In the genomic region with DNA sequence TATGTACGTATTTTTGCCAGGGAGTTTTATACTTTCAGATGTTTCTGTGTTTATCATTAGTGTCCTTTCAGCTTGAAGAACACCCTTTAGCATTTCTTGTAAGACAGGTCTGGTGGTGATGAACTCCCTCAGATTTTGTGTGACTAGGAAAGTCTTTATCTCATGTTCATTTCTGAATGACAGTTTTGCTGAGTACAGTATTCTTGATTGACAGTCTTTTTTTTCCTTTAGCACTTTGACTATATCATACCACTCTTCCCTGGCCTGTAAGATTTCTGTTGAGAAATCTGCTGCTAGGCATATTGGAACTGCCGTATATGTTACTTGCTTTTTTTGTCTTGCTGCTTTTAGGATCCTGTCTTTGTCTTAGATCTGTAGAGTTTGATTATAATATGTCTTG, we compare ENCODE assay signal across 23 cellular contexts. TPM values are rescaled to one million over a fixed set of nuclear protein-coding genes. Genes with fewer than 3 reads are reported as not detected.
DNase-seq lines count a peak whose midpoint lies in the region; ATAC-seq, FAIRE-seq and TF ChIP-seq lines count a peak whose summit lies in the region.
"Had no signal": no experiment of that assay in that cellular context is flagged by ENCODE, and none has a peak within 500 bp of the region (broad histone marks: within the 10 kb centered on the region; RNA-seq: fewer than 3 reads in every experiment).

No MANE protein-coding gene starts in this region.

- H2BK120ac ChIP-seq in mesenchymal stem cell (ENCODE audit: low read depth, low read length), result no peak overlapping the region

- H2AFZ ChIP-seq in HepG2 (ENCODE audit: low read length) (no peak overlapping the region), GM12878 (ENCODE audit: control insufficient read depth, low read depth, low read length) (no peak overlapping the region), neural cell (ENCODE audit: low read depth, low read length) (no peak overlapping the region), mesenchymal stem cell (ENCODE audit: low read depth, low read length) (no peak overlapping the region)

- peaks cover 2 to 3% (median 3%) of the 10 kb centered on the region in 3 donors for H3K27me3 Mint-ChIP-seq in immature natural killer cell (ENCODE audit: low read depth in 3 of 3)

- TF ChIP-seq EP300 in HepG2 (IDR thresholded peaks at IDR 0.05; ENCODE audit: low read depth in 2 of 2, low read length in 2 of 2), result no peak
- TF ChIP-seq EP300 in HepG2 (CRISPR knock-in tag; IDR thresholded peaks at IDR 0.05; ENCODE audit: borderline replicate concordance), result no peak
- no peak for TF ChIP-seq EP300 in GM12878 (IDR thresholded peaks at IDR 0.05; ENCODE audit: borderline replicate concordance in 1 of 2, control insufficient read depth in 1 of 2, low read depth in 2 of 2, low read length in 2 of 2)
- peak; percentile 18 for TF ChIP-seq EP300 in neural cell (conservative IDR thresholded peaks at IDR 0.05; ENCODE audit: poor library complexity, severe bottlenecking)

- no peak for TF ChIP-seq POLR2A in HepG2 (IDR thresholded peaks at IDR 0.05; ENCODE audit: insufficient read depth in 1 of 2, low read depth in 2 of 2, low read length in 2 of 2)
- TF ChIP-seq POLR2A in right lobe of liver (IDR thresholded peaks at IDR 0.05), result no peak
- TF ChIP-seq POLR2A in GM12878 (IDR thresholded peaks at IDR 0.05; ENCODE audit: low read depth, low read length), result no peak

- RAD21 ChIA-PET in GM12878 (lab: Charles Lee; ENCODE audit: unreplicated experiment), result no interaction called here

- H3K23ac ChIP-seq in mesenchymal stem cell (ENCODE audit: low read length in 2 of 2), result no peak overlapping the region

- H2BK12ac ChIP-seq in mesenchymal stem cell (ENCODE audit: low read length in 2 of 2), result no peak overlapping the region

- SMC1A ChIA-PET in GM12878 (lab: Charles Lee; ENCODE audit: uncharacterized antibody, unreplicated experiment), result interaction anchor here (0.6 to 1.0 kb wide), 3 partner anchors 72 to 576 kb away, joined by 3 read pairs; no protein-coding TSS in a partner anchor

- ATAC-seq in HepG2 (no peak), right lobe of liver (no peak), GM12878 (no peak), GM21717 (IDR thresholded peaks at IDR 0.05; ENCODE audit: unreplicated experiment) (no peak)
- ATAC-seq: A549; CD8-positive, alpha-beta T cell had no signal

- TF ChIP-seq RAD21 in HepG2 (CRISPR knock-in tag; IDR thresholded peaks at IDR 0.05) (no peak), GM12878 (IDR thresholded peaks at IDR 0.05; ENCODE audit: insufficient read depth, low read depth, low read length) (no peak), neural cell (conservative IDR thresholded peaks at IDR 0.05) (no peak)

- no peak overlapping the region for H3K4me3 Mint-ChIP-seq in immature natural killer cell
- H3K4me3 Mint-ChIP-seq: CD14-positive monocyte; CD8-positive, alpha-beta T cell had no signal

- H3K79me2 ChIP-seq in HepG2 (ENCODE audit: insufficient read depth, low read length) (peaks cover 77% of the 10 kb centered on the region), GM12878 (ENCODE audit: control insufficient read depth, insufficient read depth, low read length) (peaks cover 25% of the 10 kb centered on the region), neural cell (replicated peaks; ENCODE audit: insufficient read depth, low read length) (peaks cover 24% of the 10 kb centered on the region)

- no peaks in the 10 kb centered on the region for H3K9me2 ChIP-seq in neural cell (ENCODE audit: insufficient read depth, low read length)

- H2AK5ac ChIP-seq in mesenchymal stem cell (ENCODE audit: low read length, severe bottlenecking), result no peak overlapping the region

- no peak for DNase-seq in HepG2 (ENCODE audit: low spot score)
- DNase-seq in right lobe of liver, result no peak
- no peak for DNase-seq in GM12878 (ENCODE audit: low read depth, low spot score)
- no peak for DNase-seq in immature natural killer cell
- DNase-seq in mesenchymal stem cell, result no peak
- DNase-seq in DMS114 treated with DMSO at 0.1 percent for 48 hours (lab: John Stamatoyannopoulos, UW; ENCODE audit: unreplicated experiment), result no peak
- DNase-seq: AML-193; Calu3; CD8-positive, alpha-beta T cell; DMS53; DND-41; EL; GOT3; H7; IMR-90; KBM-7 had no signal

- H3K36me3 ChIP-seq in HepG2 (replicated peaks in 1 of 2; ENCODE audit: control insufficient read depth in 1 of 2, insufficient read depth in 2 of 2, low read length in 2 of 2) (no peaks in the 10 kb centered on the region; a peak in 2 of 5 replicates), right lobe of liver (no peaks in the 10 kb centered on the region), GM12878 (ENCODE audit: control insufficient read depth in 2 of 2, insufficient read depth in 2 of 2, low read length in 1 of 2) (no peaks in the 10 kb centered on the region; a peak in 1 of 4 replicates), neural cell (ENCODE audit: insufficient read depth, low read length) (no peaks in the 10 kb centered on the region), mesenchymal stem cell (ENCODE audit: control insufficient read depth in 1 of 2, insufficient read depth in 2 of 2, low read depth in 1 of 2, low read length in 2 of 2) (peaks cover 5 to 7% of the 10 kb centered on the region in 2 experiments)

- H3F3A ChIP-seq in neural cell (ENCODE audit: insufficient read depth, low read length, poor library complexity, severe bottlenecking), result no peaks in the 10 kb centered on the region

- BruUV-seq in HepG2 (replicated peaks; lab: Mats Ljungman, UMichigan) (no TSS peak), GM12878 (replicated peaks; lab: Mats Ljungman, UMichigan) (no TSS peak)

- H3K4me3 ChIP-seq in HepG2 (replicated peaks in 1 of 3; ENCODE audit: insufficient read depth in 1 of 3, low read depth in 2 of 3, low read length in 3 of 3) (no peak overlapping the region; a peak in 2 of 6 replicates), right lobe of liver (no peak overlapping the region), GM12878 (no peak overlapping the region), neural cell (ENCODE audit: low read length) (peak overlapping the region; percentile 6), mesenchymal stem cell (ENCODE audit: insufficient read depth in 1 of 2, low read depth in 1 of 2, low read length in 2 of 2) (peak overlapping the region in 1 of 2 experiments; percentile 24)
- H3K4me3 ChIP-seq: A549 had no signal

- TF ChIP-seq CTCF in HepG2 (CRISPR knock-in tag; IDR thresholded peaks at IDR 0.05) (no peak), right lobe of liver (IDR thresholded peaks at IDR 0.05) (no peak), GM12878 (IDR thresholded peaks at IDR 0.05 in 2 of 3, conservative IDR thresholded peaks at IDR 0.05 in 1 of 3; ENCODE audit: control insufficient read depth in 2 of 3, extremely low read depth in 1 of 3, insufficient read depth in 1 of 3, low read depth in 3 of 3, low read length in 3 of 3) (no peak), neural cell (IDR thresholded peaks at IDR 0.05; ENCODE audit: poor library complexity, severe bottlenecking) (no peak)

- H4K91ac ChIP-seq in mesenchymal stem cell (ENCODE audit: low read length), result no peak overlapping the region

- CTCF ChIA-PET in HepG2 (lab: Yijun Ruan, JAX; ENCODE audit: low intra/inter-chr PET ratio, low total read pairs) (no interaction called here), GM12878 (lab: Yijun Ruan, JAX) (interaction anchor here (0.6 kb wide), 1 partner anchor 8 kb away, joined by 3 read pairs; no protein-coding TSS in a partner anchor)

- H3K4ac ChIP-seq in mesenchymal stem cell (ENCODE audit: low read depth in 1 of 2, low read length in 2 of 2), result no peak overlapping the region

- H3K36me3 Mint-ChIP-seq in immature natural killer cell, result peaks cover 6 to 12% (median 10%) of the 10 kb centered on the region in 3 donors

- H3K27ac Mint-ChIP-seq in immature natural killer cell, result no peak overlapping the region
- H3K27ac Mint-ChIP-seq: CD14-positive monocyte; CD8-positive, alpha-beta T cell had no signal

- H4K8ac ChIP-seq in mesenchymal stem cell (ENCODE audit: low read length), result no peak overlapping the region

- H3K27me3 ChIP-seq in HepG2 (ENCODE audit: control insufficient read depth in 1 of 2, insufficient read depth in 2 of 2, low read length in 2 of 2), result no peaks in the 10 kb centered on the region; a peak in 1 of 5 replicates
- H3K27me3 ChIP-seq in right lobe of liver, result no peaks in the 10 kb centered on the region
- no peaks in the 10 kb centered on the region for H3K27me3 ChIP-seq in GM12878 (replicated peaks in 1 of 2; ENCODE audit: control insufficient read depth in 2 of 2, insufficient read depth in 2 of 2, low read length in 1 of 2)
- no peaks in the 10 kb centered on the region for H3K27me3 ChIP-seq in neural cell (ENCODE audit: insufficient read depth, low read depth, low read length)
- H3K27me3 ChIP-seq in mesenchymal stem cell (ENCODE audit: control insufficient read depth in 1 of 2, insufficient read depth in 1 of 2, low read length in 2 of 2), result no peaks in the 10 kb centered on the region

- POLR2A ChIA-PET in HepG2 (lab: Yijun Ruan, JAX), result no interaction called here
- POLR2A ChIA-PET in GM12878 (lab: Charles Lee), result no interaction called here

- H2BK15ac ChIP-seq in mesenchymal stem cell (ENCODE audit: low read depth, poor library complexity, severe bottlenecking), result no peak overlapping the region

- 98% methylated on average over 2 of the region's 2 CpGs for WGBS in HepG2 (ENCODE audit: low lambda C conversion rate)
- 73% methylated on average over 2 of the region's 2 CpGs for WGBS in right lobe of liver (ENCODE audit: insufficient coverage, low coverage, low lambda C conversion rate, missing lambda C conversion rate)
- 65% methylated on average over 2 of the region's 2 CpGs for WGBS in GM12878 (ENCODE audit: insufficient coverage, insufficient replicate concordance, low lambda C conversion rate, missing lambda C conversion rate)
- 100% methylated on average over 1 of the region's 2 CpGs for WGBS in mesenchymal stem cell

- H3K79me1 ChIP-seq in mesenchymal stem cell (replicated peaks; ENCODE audit: low read length, poor library complexity, severe bottlenecking), result peaks cover 20% of the 10 kb centered on the region

- H3K27ac ChIP-seq in HepG2 (ENCODE audit: extremely low read length, insufficient read depth, low read length) (no peak overlapping the region), right lobe of liver (no peak overlapping the region), GM12878 (ENCODE audit: control insufficient read depth, insufficient read depth) (no peak overlapping the region), neural cell (ENCODE audit: low read length) (peak overlapping the region; percentile 23), mesenchymal stem cell (ENCODE audit: low read length, poor library complexity, severe bottlenecking) (no peak overlapping the region)
- H3K27ac ChIP-seq: 22Rv1, A549, HL-60 had no signal

- no peak overlapping the region for H3K18ac ChIP-seq in mesenchymal stem cell (ENCODE audit: low read depth in 1 of 2, low read length in 2 of 2)

- H3K14ac ChIP-seq in mesenchymal stem cell (ENCODE audit: low read length in 2 of 2), result no peak overlapping the region

- no peak overlapping the region for H2BK5ac ChIP-seq in mesenchymal stem cell (ENCODE audit: low read depth, low read length, poor library complexity, severe bottlenecking)

- 0 out of 2 replicates have a peak, but pooled peaks cover 6% of the 10 kb centered on the region for H3K9me3 ChIP-seq in HepG2 (ENCODE audit: low read length)
- H3K9me3 ChIP-seq in right lobe of liver, result no peaks in the 10 kb centered on the region
- peaks cover 12% of the 10 kb centered on the region; the same call in 2 of the 3 replicates for H3K9me3 ChIP-seq in GM12878 (replicated peaks; ENCODE audit: control insufficient read depth, insufficient read depth, low read length)
- H3K9me3 ChIP-seq in neural cell (ENCODE audit: low read length), result no peaks in the 10 kb centered on the region
- H3K9me3 ChIP-seq in mesenchymal stem cell (ENCODE audit: control insufficient read depth, low read length), result peaks cover 16% of the 10 kb centered on the region

- in situ Hi-C loops in HepG2 (cut with HindIII; ENCODE audit: extremely low pct_ligation_motif_present, low pct_unique_long_range_greater_than_20kb), result no loop called here
- in situ Hi-C loops in GM12878 (cut with MboI), result no loop called here

- H3K4me1 Mint-ChIP-seq in immature natural killer cell, result peaks cover 7 to 13% of the 10 kb centered on the region in 2 donors

- H4K20me1 ChIP-seq in HepG2 (ENCODE audit: insufficient read depth, low read length), result 0 out of 2 replicates have a peak, but pooled peaks cover 8% of the 10 kb centered on the region
- no peaks in the 10 kb centered on the region for H4K20me1 ChIP-seq in GM12878 (ENCODE audit: control insufficient read depth, insufficient read depth)
- no peaks in the 10 kb centered on the region for H4K20me1 ChIP-seq in neural cell (ENCODE audit: insufficient read depth)

- H3K9me3 Mint-ChIP-seq in immature natural killer cell, result peaks cover 2 to 11% (median 9%) of the 10 kb centered on the region in 6 donors

- H3K4me2 ChIP-seq in HepG2 (ENCODE audit: low read depth, low read length), result peak overlapping the region; percentile 50
- no peak overlapping the region for H3K4me2 ChIP-seq in GM12878 (ENCODE audit: control insufficient read depth, insufficient read depth)
- no peak overlapping the region for H3K4me2 ChIP-seq in neural cell (ENCODE audit: low read length)
- H3K4me2 ChIP-seq in mesenchymal stem cell (ENCODE audit: low read length, poor library complexity, severe bottlenecking), result no peak overlapping the region
- H3K4me2 ChIP-seq: A549 had no signal

- H3K9ac ChIP-seq in HepG2 (ENCODE audit: insufficient read depth, low read depth, low read length), result no peak overlapping the region
- no peak overlapping the region for H3K9ac ChIP-seq in GM12878 (ENCODE audit: control insufficient read depth, insufficient read depth, low read length)
- no peak overlapping the region for H3K9ac ChIP-seq in neural cell (ENCODE audit: low read length)
- no peak overlapping the region for H3K9ac ChIP-seq in mesenchymal stem cell (ENCODE audit: low read length)

- H3K4me1 ChIP-seq in HepG2 (ENCODE audit: insufficient read depth, low read length), result peaks cover 72% of the 10 kb centered on the region
- H3K4me1 ChIP-seq in right lobe of liver, result peaks cover 0 to 8% (median 0%) of the 10 kb centered on the region in 4 donors
- H3K4me1 ChIP-seq in GM12878 (ENCODE audit: control insufficient read depth, insufficient read depth, low read length), result no peaks in the 10 kb centered on the region
- H3K4me1 ChIP-seq in mesenchymal stem cell (ENCODE audit: control insufficient read depth, insufficient read depth, low read depth, low read length), result no peaks in the 10 kb centered on the region

- intact Hi-C loops in HepG2 (cut with micrococcal nuclease; ENCODE audit: unreplicated experiment) (loop anchor here (10.0 kb wide), 1 partner anchor 332 kb away; no protein-coding TSS in a partner anchor), right lobe of liver (cut with DNase I) (no loop called here), GM12878 (cut with micrococcal nuclease; ENCODE audit: unreplicated experiment) (no loop called here)

- FAIRE-seq in HepG2 (lab: Jason Lieb, UNC) (no peak), GM12878 (lab: Jason Lieb, UNC) (no peak)
- FAIRE-seq: A549, GM12891 had no signal

RNA-seq across cellular contexts. Expression of a gene that starts 5.8 kb away (rescaled TPM):
- total RNA-seq in HepG2 (2016; rRNA removed; fragmentation: Illumina TruSeq; extraction: Trizol) (6.0 and 7.0 TPM in 2 replicates), right lobe of liver (1 to 10 TPM in 5 of 6 experiments, under 1 TPM in 1; 0.89 to 1.9 (median 1.7) TPM), GM12878 (2014; rRNA removed) (2.8 and 4.4 TPM in 2 replicates), GM12878 (2014; rRNA removed; fragmentation: Illumina TruSeq; extraction: Trizol) (3.7 and 4.2 TPM in 2 replicates), GM12878 (2021) (2.4 and 2.5 TPM in 2 replicates)
- 3.0 and 3.4 TPM in 2 replicates for total RNA-seq in HepG2 (2016; cell fraction: cytosol; rRNA removed; fragmentation: Illumina TruSeq; extraction: Trizol; ENCODE audit: low read depth)
- 6.4 and 6.6 TPM in 2 replicates for total RNA-seq in HepG2 (2016; cell fraction: insoluble cytoplasmic fraction; rRNA removed; fragmentation: Illumina TruSeq; extraction: Trizol)
- total RNA-seq in HepG2 (2016; cell fraction: membrane; rRNA removed; fragmentation: Illumina TruSeq; extraction: Trizol), result 7.4 and 9.1 TPM in 2 replicates
- 10.3 and 12.6 TPM in 2 replicates for total RNA-seq in HepG2 (2016; cell fraction: nucleus; rRNA removed; fragmentation: Illumina TruSeq; extraction: Trizol)
- polyA plus RNA-seq in HepG2 (2011; rRNA removed) (3.4 and 3.6 TPM in 2 replicates), GM12878 (2011; rRNA removed) (3.7 and 4.1 TPM in 2 replicates), GM12878 (2014; fragmentation: Illumina TruSeq; extraction: Trizol) (3.4 and 3.5 TPM in 2 replicates), GM12878 (2014; fragmentation: Nextera tagmentation; extraction: Ambion mirVana) (1 to 10 TPM; 2.1 to 2.5 TPM), GM12878 (2014; rRNA removed) (2.4 and 2.5 TPM in 2 replicates), GM12878 (2016; fragmentation: Nextera tagmentation; extraction: Ambion mirVana) (1 to 10 TPM; 2.5 to 3.3 TPM), neural cell (19.2 and 19.7 TPM in 2 replicates), immature natural killer cell (1 to 10 TPM in 1 of 3 donors, under 1 TPM in 2; 0.47 to 1.7 (median 0.93) TPM)
- 4.9 and 6.1 TPM in 2 replicates for polyA plus RNA-seq in HepG2 (2011; cell fraction: cytosol; rRNA removed)
- polyA plus RNA-seq in HepG2 (2011; cell fraction: nucleus; rRNA removed), result 7.0 and 8.3 TPM in 2 replicates
- polyA plus RNA-seq in HepG2 (2012), result 3.7 and 5.4 TPM in 2 replicates
- 2.3 and 3.0 TPM in 2 replicates for polyA plus RNA-seq in HepG2 (2016; cell fraction: cytosol; fragmentation: Illumina TruSeq; extraction: Trizol; ENCODE audit: low read depth)
- polyA plus RNA-seq in HepG2 (2016; cell fraction: insoluble cytoplasmic fraction; fragmentation: Illumina TruSeq; extraction: Trizol; ENCODE audit: low read depth), result 6.5 and 7.3 TPM in 2 replicates
- polyA plus RNA-seq in HepG2 (2016; cell fraction: membrane; fragmentation: Illumina TruSeq; extraction: Trizol; ENCODE audit: low read depth), result 6.5 and 6.9 TPM in 2 replicates
- 4.8 and 5.0 TPM in 2 replicates for polyA plus RNA-seq in HepG2 (2016; cell fraction: nucleus; fragmentation: Illumina TruSeq; extraction: Trizol; ENCODE audit: insufficient read depth, low read depth)
- polyA minus RNA-seq in HepG2 (2011; rRNA and poly(A)+ RNA removed; ENCODE audit: low replicate concordance), result 9.4 and 11.0 TPM in 2 replicates
- polyA minus RNA-seq in HepG2 (2011; cell fraction: cytosol; rRNA and poly(A)+ RNA removed), result 4.6 and 6.0 TPM in 2 replicates
- polyA minus RNA-seq in HepG2 (2011; cell fraction: nucleus; rRNA and poly(A)+ RNA removed), result 49.2 and 56.0 TPM in 2 replicates
- total RNA-seq in GM12878 (2013; cell fraction: nucleolus; rRNA removed), result 22.9 and 24.1 TPM in 2 replicates
- 0.88 TPM for polyA plus RNA-seq in GM12878 (2011; ENCODE audit: low read depth)
- 3.0 and 4.0 TPM in 2 replicates for polyA plus RNA-seq in GM12878 (2011; cell fraction: cytosol; rRNA removed)
- 4.0 and 4.7 TPM in 2 replicates for polyA plus RNA-seq in GM12878 (2011; cell fraction: nucleus; rRNA removed)
- polyA plus RNA-seq in GM12878 (2012), result 1.2 and 1.3 TPM in 2 replicates
- 8.3 and 9.8 TPM in 2 replicates for polyA minus RNA-seq in GM12878 (2011; rRNA and poly(A)+ RNA removed)
- 1.6 and 1.9 TPM in 2 replicates for polyA minus RNA-seq in GM12878 (2011; cell fraction: cytosol; rRNA and poly(A)+ RNA removed)
- polyA minus RNA-seq in GM12878 (2011; cell fraction: nucleus; rRNA and poly(A)+ RNA removed), result 11.8 and 14.8 TPM in 2 replicates
- polyA minus RNA-seq in neural cell, result 18.5 and 19.5 TPM in 2 replicates
- 1.4 TPM for polyA plus RNA-seq in mesenchymal stem cell (2013, experiment 1 of 2)
- 1.4 TPM for polyA plus RNA-seq in mesenchymal stem cell (2013, experiment 2 of 2)

RNA-seq across cellular contexts. Expression of a gene that starts 6.3 kb away (rescaled TPM):
- total RNA-seq in HepG2 (2016; rRNA removed; fragmentation: Illumina TruSeq; extraction: Trizol), result 77.2 and 95.2 TPM in 2 replicates
- total RNA-seq in HepG2 (2016; cell fraction: cytosol; rRNA removed; fragmentation: Illumina TruSeq; extraction: Trizol; ENCODE audit: low read depth), result 6.5 and 9.2 TPM in 2 replicates
- total RNA-seq in HepG2 (2016; cell fraction: insoluble cytoplasmic fraction; rRNA removed; fragmentation: Illumina TruSeq; extraction: Trizol), result 75.3 and 96.0 TPM in 2 replicates
- 31.5 and 33.7 TPM in 2 replicates for total RNA-seq in HepG2 (2016; cell fraction: membrane; rRNA removed; fragmentation: Illumina TruSeq; extraction: Trizol)
- total RNA-seq in HepG2 (2016; cell fraction: nucleus; rRNA removed; fragmentation: Illumina TruSeq; extraction: Trizol), result 50.1 and 54.0 TPM in 2 replicates
- polyA plus RNA-seq in HepG2 (2011; rRNA removed), result 20.7 and 27.0 TPM in 2 replicates
- polyA plus RNA-seq in HepG2 (2011; cell fraction: cytosol; rRNA removed), result 11.9 and 15.5 TPM in 2 replicates
- 8.0 and 10.2 TPM in 2 replicates for polyA plus RNA-seq in HepG2 (2011; cell fraction: nucleus; rRNA removed)
- 30.9 and 42.1 TPM in 2 replicates for polyA plus RNA-seq in HepG2 (2012)
- 3.9 and 4.3 TPM in 2 replicates for polyA plus RNA-seq in HepG2 (2016; cell fraction: cytosol; fragmentation: Illumina TruSeq; extraction: Trizol; ENCODE audit: low read depth)
- 74.4 and 75.6 TPM in 2 replicates for polyA plus RNA-seq in HepG2 (2016; cell fraction: insoluble cytoplasmic fraction; fragmentation: Illumina TruSeq; extraction: Trizol; ENCODE audit: low read depth)
- 14.2 and 15.7 TPM in 2 replicates for polyA plus RNA-seq in HepG2 (2016; cell fraction: membrane; fragmentation: Illumina TruSeq; extraction: Trizol; ENCODE audit: low read depth)
- polyA plus RNA-seq in HepG2 (2016; cell fraction: nucleus; fragmentation: Illumina TruSeq; extraction: Trizol; ENCODE audit: insufficient read depth, low read depth), result 44.0 and 46.4 TPM in 2 replicates
- polyA minus RNA-seq in HepG2 (2011; rRNA and poly(A)+ RNA removed; ENCODE audit: low replicate concordance), result 24.9 and 26.6 TPM in 2 replicates
- 41.5 and 45.5 TPM in 2 replicates for polyA minus RNA-seq in HepG2 (2011; cell fraction: cytosol; rRNA and poly(A)+ RNA removed)
- 43.3 and 46.1 TPM in 2 replicates for polyA minus RNA-seq in HepG2 (2011; cell fraction: nucleus; rRNA and poly(A)+ RNA removed)
- total RNA-seq in right lobe of liver, result 10 to 100 TPM; 30.2 to 44.9 (median 39.6) TPM
- total RNA-seq in GM12878 (2013; cell fraction: nucleolus; rRNA removed), result 56.3 and 56.4 TPM in 2 replicates
- 44.0 and 44.8 TPM in 2 replicates for total RNA-seq in GM12878 (2014; rRNA removed)
- total RNA-seq in GM12878 (2014; rRNA removed; fragmentation: Illumina TruSeq; extraction: Trizol), result 62.3 and 64.1 TPM in 2 replicates
- 46.2 and 46.6 TPM in 2 replicates for total RNA-seq in GM12878 (2021)
- 16.9 TPM for polyA plus RNA-seq in GM12878 (2011; ENCODE audit: low read depth)
- polyA plus RNA-seq in GM12878 (2011; rRNA removed), result 47.8 and 77.8 TPM in 2 replicates
- 17.1 and 19.6 TPM in 2 replicates for polyA plus RNA-seq in GM12878 (2011; cell fraction: cytosol; rRNA removed)
- 12.2 and 16.6 TPM in 2 replicates for polyA plus RNA-seq in GM12878 (2011; cell fraction: nucleus; rRNA removed)
- polyA plus RNA-seq in GM12878 (2012), result 24.6 and 31.3 TPM in 2 replicates
- polyA plus RNA-seq in GM12878 (2014; fragmentation: Illumina TruSeq; extraction: Trizol), result 57.1 and 68.3 TPM in 2 replicates
- 10 to 100 TPM; 12.7 to 22.6 TPM for polyA plus RNA-seq in GM12878 (2014; fragmentation: Nextera tagmentation; extraction: Ambion mirVana)
- polyA plus RNA-seq in GM12878 (2014; rRNA removed), result 34.2 and 38.5 TPM in 2 replicates
- 10 to 100 TPM; 33.6 to 33.8 TPM for polyA plus RNA-seq in GM12878 (2016; fragmentation: Nextera tagmentation; extraction: Ambion mirVana)
- 30.4 and 44.3 TPM in 2 replicates for polyA minus RNA-seq in GM12878 (2011; rRNA and poly(A)+ RNA removed)
- 23.1 and 25.9 TPM in 2 replicates for polyA minus RNA-seq in GM12878 (2011; cell fraction: cytosol; rRNA and poly(A)+ RNA removed)
- 11.5 and 17.9 TPM in 2 replicates for polyA minus RNA-seq in GM12878 (2011; cell fraction: nucleus; rRNA and poly(A)+ RNA removed)
- 93.7 and 110 TPM in 2 replicates for polyA plus RNA-seq in neural cell
- 143 and 149 TPM in 2 replicates for polyA minus RNA-seq in neural cell
- polyA plus RNA-seq in immature natural killer cell, result 10 to 100 TPM; 10.0 to 15.4 (median 11.2) TPM
- 26.1 TPM for polyA plus RNA-seq in mesenchymal stem cell (2013, experiment 1 of 2)
- 26.7 TPM for polyA plus RNA-seq in mesenchymal stem cell (2013, experiment 2 of 2)
